11 cellular contexts compared by ENCODE assay signal in genomic region chr21:42171091-42172053, GRCh38. TPM values are rescaled to one million over a fixed set of nuclear protein-coding genes. Genes with fewer than 3 reads are reported as not detected.
DNase-seq lines count a peak whose midpoint lies in the region; ATAC-seq, FAIRE-seq and TF ChIP-seq lines count a peak whose summit lies in the region.
"Had no signal": no experiment of that assay in that cellular context is flagged by ENCODE, and none has a peak within 500 bp of the region (broad histone marks: within the 10 kb centered on the region; RNA-seq: fewer than 3 reads in every experiment).

No MANE protein-coding gene starts in this region.

- H3K36me3 Mint-ChIP-seq in activated T-cell treated with anti-CD3 and anti-CD28 coated beads, Interleukin-2, amount 50 U/mL, for 4 hours (ENCODE audit: insufficient read depth) = no peaks in the 10 kb centered on the region
- H3K36me3 Mint-ChIP-seq: brain had no signal

- peak; percentile 2 for DNase-seq in activated T-cell treated with anti-CD3 and anti-CD28 coated beads, Interleukin-2, amount 50 U/mL, for 1 hour
- DNase-seq in activated T-cell treated with anti-CD3 and anti-CD28 coated beads, Interleukin-2, amount 50 U/mL, for 4 hours = no peak
- DNase-seq in dermis blood vessel endothelial cell = peak; percentile 37
- DNase-seq in mesenteric fat pad (ENCODE audit: low spot score) = peak; percentile 87
- peak; percentile 40 for DNase-seq in urothelium cell line (ENCODE audit: low spot score)
- no peak for DNase-seq in A673 (ENCODE audit: low spot score)
- no peak for DNase-seq in RKO (ENCODE audit: low spot score)
- no peak for DNase-seq in WERI-Rb-1
- DNase-seq: activated CD8-positive, alpha-beta T cell treated with anti-CD3 and anti-CD28 coated beads, Interleukin-2, amount 10 ng/mL, durations not matched to agents 7 days and 5 days; SHP77 treated with DMSO at 0.1 percent for 48 hours had no signal

- no peak for FAIRE-seq in urothelium cell line (lab: Jason Lieb, UNC)

- H3K27me3 ChIP-seq in A673 (replicated peaks; ENCODE audit: insufficient read depth, low read depth, low read length, poor library complexity) (no peaks in the 10 kb centered on the region), WERI-Rb-1 (ENCODE audit: insufficient read depth, low read depth, severe bottlenecking) (no peaks in the 10 kb centered on the region)

- intact Hi-C loops in A673 (cut with micrococcal nuclease; ENCODE audit: unreplicated experiment) = no loop called here

- H3K4me3 Mint-ChIP-seq in activated T-cell treated with anti-CD3 and anti-CD28 coated beads, Interleukin-2, amount 50 U/mL, for 4 hours = no peak overlapping the region
- H3K4me3 Mint-ChIP-seq: activated CD8-positive, alpha-beta T cell treated with anti-CD3 and anti-CD28 coated beads, Interleukin-2, amount 10 ng/mL, durations not matched to agents 7 days and 5 days; brain had no signal

- no peak for ATAC-seq in activated T-cell treated with anti-CD3 and anti-CD28 coated beads, Interleukin-2, amount 50 U/mL, for 4 hours
- ATAC-seq: activated CD8-positive, alpha-beta T cell treated with anti-CD3 and anti-CD28 coated beads, Interleukin-2, amount 10 ng/mL, durations not matched to agents 7 days and 5 days had no signal

- H3K27ac ChIP-seq in A673 (ENCODE audit: low read depth, low read length, poor library complexity, severe bottlenecking) (no peak overlapping the region), WERI-Rb-1 (no peak overlapping the region)

- H3K4me3 ChIP-seq in A673 (ENCODE audit: low read depth, low read length, poor library complexity, severe bottlenecking) = no peak overlapping the region
- no peak overlapping the region for H3K4me3 ChIP-seq in WERI-Rb-1 (ENCODE audit: low read depth, low read length)

- H3K4me1 ChIP-seq in A673 (ENCODE audit: insufficient read depth, low read length, poor library complexity, severe bottlenecking) = no peaks in the 10 kb centered on the region

- H3K9me3 Mint-ChIP-seq in activated T-cell treated with anti-CD3 and anti-CD28 coated beads, Interleukin-2, amount 50 U/mL, for 4 hours = no peaks in the 10 kb centered on the region

- POLR2A ChIA-PET in A673 (lab: Charles Lee; ENCODE audit: low non-redundant PET) = no interaction called here

- H3K9me3 ChIP-seq in A673 (ENCODE audit: low read depth, low read length, poor library complexity, severe bottlenecking) (no peaks in the 10 kb centered on the region), WERI-Rb-1 (ENCODE audit: severe bottlenecking) (no peaks in the 10 kb centered on the region)

- no TSS peak for BruUV-seq in A673 (replicated peaks; lab: Mats Ljungman, UMichigan)

- H3K27me3 Mint-ChIP-seq in activated T-cell treated with anti-CD3 and anti-CD28 coated beads, Interleukin-2, amount 50 U/mL, for 4 hours (ENCODE audit: low read depth) = no peaks in the 10 kb centered on the region
- H3K27me3 Mint-ChIP-seq: brain had no signal

- TF ChIP-seq CTCF in A673 (conservative IDR thresholded peaks at IDR 0.05; ENCODE audit: low read depth, low read length) (no peak), WERI-Rb-1 (IDR thresholded peaks at IDR 0.05; ENCODE audit: low read depth, low read length) (no peak)

- H3K4me1 Mint-ChIP-seq in activated T-cell treated with anti-CD3 and anti-CD28 coated beads, Interleukin-2, amount 50 U/mL, for 4 hours (ENCODE audit: low read depth) = peaks cover 2% of the 10 kb centered on the region

- CTCF ChIA-PET in A673 (lab: Charles Lee) = no interaction called here

- no peaks in the 10 kb centered on the region for H3K36me3 ChIP-seq in A673 (ENCODE audit: insufficient read depth, low read length, poor library complexity, severe bottlenecking)
- no peaks in the 10 kb centered on the region for H3K36me3 ChIP-seq in WERI-Rb-1

RNA-seq across cellular contexts. Expression of gene ABCG1, which starts 47.6 kb away (rescaled TPM):
- 1 to 10 TPM in 2 of 3 donors, under 1 TPM in 1; 0.79 to 1.8 (median 1.7) TPM for total RNA-seq in activated T-cell treated with anti-CD3 and anti-CD28 coated beads, Interleukin-2, amount 50 U/mL, for 4 hours
- total RNA-seq in dermis blood vessel endothelial cell (81.6 and 111 TPM in 2 replicates), mesenteric fat pad (25.9 TPM), A673 (2021) (3.4 and 6.2 TPM in 2 replicates)

Comparison
In these comparisons a context has a peak if more than half of its experiments do, and no peak if none do; other contexts are left out.
1. DNase-seq: peak in activated T-cell treated with anti-CD3 and anti-CD28 coated beads, Interleukin-2, amount 50 U/mL, for 1 hour (single experiment), dermis blood vessel endothelial cell (single experiment), mesenteric fat pad (single experiment) and urothelium cell line (single experiment); none in activated T-cell treated with anti-CD3 and anti-CD28 coated beads, Interleukin-2, amount 50 U/mL, for 4 hours (single experiment), A673 (single experiment), RKO (single experiment) and WERI-Rb-1 (single experiment).